ENCODE assay signal across 18 cellular contexts in the genomic region with DNA sequence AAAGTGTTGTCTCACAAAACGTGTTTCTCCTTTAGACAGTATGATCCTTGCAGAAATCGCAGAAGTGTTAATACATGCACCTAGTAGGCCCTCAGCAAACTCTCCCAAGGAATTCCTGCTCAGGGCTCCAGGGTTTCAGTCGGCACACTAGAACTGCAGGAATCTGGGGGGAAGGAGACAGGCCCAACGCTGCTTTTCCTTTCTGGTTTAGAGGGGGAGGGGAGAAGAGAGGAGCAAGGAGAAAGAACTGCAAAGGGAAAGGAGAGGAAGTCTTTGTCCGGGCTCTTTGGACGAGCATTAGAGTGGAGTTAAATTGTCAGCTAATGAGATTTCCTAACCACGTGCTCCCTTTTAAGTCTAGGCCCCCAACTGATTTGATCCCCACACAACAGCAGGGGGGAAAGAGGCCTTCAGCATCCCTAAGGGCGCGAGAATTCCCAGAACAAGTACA.
DNase-seq lines count a peak whose midpoint lies in the region; ATAC-seq and TF ChIP-seq lines count a peak whose summit lies in the region.
"Had no signal": no experiment of that assay in that cellular context is flagged by ENCODE, and none has a peak within 500 bp of the region (broad histone marks: within the 10 kb centered on the region; RNA-seq: fewer than 3 reads in every experiment).

No MANE protein-coding gene starts in this region.

- H3K27me3 ChIP-seq in upper lobe of right lung (peaks cover 37% of the 10 kb centered on the region), ascending aorta (no peaks in the 10 kb centered on the region)

- no peak overlapping the region for H3K27ac ChIP-seq in upper lobe of right lung
- no peak overlapping the region for H3K27ac ChIP-seq in ascending aorta
- H3K27ac ChIP-seq: A549, psoas muscle had no signal

- peaks cover 14% of the 10 kb centered on the region for H3K4me1 ChIP-seq in upper lobe of right lung
- H3K4me1 ChIP-seq in ascending aorta: peaks cover 0 to 3% of the 10 kb centered on the region in 2 donors

- no peaks in the 10 kb centered on the region for H3K9me3 Mint-ChIP-seq in activated naive CD4-positive, alpha-beta T cell treated with anti-CD3 and anti-CD28 coated beads, Interleukin-2, amount 50 U/mL, for 24 hours
- no peaks in the 10 kb centered on the region for H3K9me3 Mint-ChIP-seq in activated naive CD4-positive, alpha-beta T cell treated with anti-CD3 and anti-CD28 coated beads, Interleukin-2, amount 50 U/mL, for 72 hours
- H3K9me3 Mint-ChIP-seq in activated T-helper 1 cell treated with anti-CD3 and anti-CD28 coated beads, Interleukin-12 subunit alpha, Interleukin-12 subunit beta, Interleukin-2, Interleukin-4 antibody, amounts not matched to agents 30 ng/mL and 10 ng/mL and 1 ng/mL, durations not matched to agents 14 hours and 24 hours and 36 hours: no peaks in the 10 kb centered on the region
- no peaks in the 10 kb centered on the region for H3K9me3 Mint-ChIP-seq in activated CD4-positive, alpha-beta memory T cell treated with anti-CD3 and anti-CD28 coated beads for 36 hours
- H3K9me3 Mint-ChIP-seq in activated T-cell treated with anti-CD3 and anti-CD28 coated beads, Interleukin-2, amount 50 U/mL, for 24 hours: no peaks in the 10 kb centered on the region
- H3K9me3 Mint-ChIP-seq: activated naive CD8-positive, alpha-beta T cell treated with anti-CD3 and anti-CD28 coated beads, Interleukin-2, amount 50 U/mL, for 24 hours; T-helper 2 cell treated with Interferon-gamma antibody and Interleukin-4, amounts not matched to agents 5 μg/mL and 100 μg/mL, for 36 hours had no signal

- H3K36me3 ChIP-seq in upper lobe of right lung: no peaks in the 10 kb centered on the region
- H3K36me3 ChIP-seq in ascending aorta: no peaks in the 10 kb centered on the region

- H3K27ac Mint-ChIP-seq in activated naive CD4-positive, alpha-beta T cell treated with anti-CD3 and anti-CD28 coated beads, Interleukin-2, amount 50 U/mL, for 24 hours: peak overlapping the region; percentile 84
- no peak overlapping the region for H3K27ac Mint-ChIP-seq in activated naive CD4-positive, alpha-beta T cell treated with anti-CD3 and anti-CD28 coated beads, Interleukin-2, amount 50 U/mL, for 72 hours
- no peak overlapping the region for H3K27ac Mint-ChIP-seq in activated T-helper 1 cell treated with anti-CD3 and anti-CD28 coated beads, Interleukin-12 subunit alpha, Interleukin-12 subunit beta, Interleukin-2, Interleukin-4 antibody, amounts not matched to agents 30 ng/mL and 10 ng/mL and 1 ng/mL, durations not matched to agents 14 hours and 24 hours and 36 hours
- H3K27ac Mint-ChIP-seq in activated CD4-positive, alpha-beta memory T cell treated with anti-CD3 and anti-CD28 coated beads for 36 hours: no peak overlapping the region
- H3K27ac Mint-ChIP-seq in activated T-cell treated with anti-CD3 and anti-CD28 coated beads, Interleukin-2, amount 50 U/mL, for 24 hours: no peak overlapping the region
- H3K27ac Mint-ChIP-seq: activated naive CD8-positive, alpha-beta T cell treated with anti-CD3 and anti-CD28 coated beads, Interleukin-2, amount 50 U/mL, for 24 hours; T-helper 2 cell treated with Interferon-gamma antibody and Interleukin-4, amounts not matched to agents 5 μg/mL and 100 μg/mL, for 36 hours had no signal

- intact Hi-C loops in activated T-helper 1 cell treated with anti-CD3 and anti-CD28 coated beads, Interleukin-12 subunit alpha, Interleukin-12 subunit beta, Interleukin-2, Interleukin-4 antibody, amounts not matched to agents 30 ng/mL and 10 ng/mL and 1 ng/mL, durations not matched to agents 14 hours and 24 hours and 36 hours (cut with micrococcal nuclease): loop anchor here (2.0 to 10.0 kb wide), 4 partner anchors 108 to 841 kb away; partner anchors contain the start of genes KRTAP21-3 and MIS18A
- intact Hi-C loops in upper lobe of right lung (cut with DNase I) (no loop called here), ascending aorta (cut with DNase I) (no loop called here)
- intact Hi-C loops in activated CD4-positive, alpha-beta memory T cell treated with anti-CD3 and anti-CD28 coated beads for 36 hours (cut with micrococcal nuclease): loop anchor here (5.0 kb wide), 2 partner anchors 177 to 373 kb away; partner anchors contain the start of gene SCAF4

- peak overlapping the region; percentile 23 for H3K4me3 Mint-ChIP-seq in activated naive CD4-positive, alpha-beta T cell treated with anti-CD3 and anti-CD28 coated beads, Interleukin-2, amount 50 U/mL, for 24 hours
- peak overlapping the region; percentile 19 for H3K4me3 Mint-ChIP-seq in activated T-helper 1 cell treated with anti-CD3 and anti-CD28 coated beads, Interleukin-12 subunit alpha, Interleukin-12 subunit beta, Interleukin-2, Interleukin-4 antibody, amounts not matched to agents 30 ng/mL and 10 ng/mL and 1 ng/mL, durations not matched to agents 14 hours and 24 hours and 36 hours
- H3K4me3 Mint-ChIP-seq in activated CD4-positive, alpha-beta memory T cell treated with anti-CD3 and anti-CD28 coated beads for 36 hours: no peak overlapping the region
- H3K4me3 Mint-ChIP-seq in activated T-cell treated with anti-CD3 and anti-CD28 coated beads, Interleukin-2, amount 50 U/mL, for 24 hours: no peak overlapping the region
- H3K4me3 Mint-ChIP-seq: activated naive CD8-positive, alpha-beta T cell treated with anti-CD3 and anti-CD28 coated beads, Interleukin-2, amount 50 U/mL, for 24 hours; T-helper 2 cell treated with Interferon-gamma antibody and Interleukin-4, amounts not matched to agents 5 μg/mL and 100 μg/mL, for 36 hours had no signal

- H3K4me3 ChIP-seq in upper lobe of right lung: no peak overlapping the region
- no peak overlapping the region for H3K4me3 ChIP-seq in ascending aorta
- H3K4me3 ChIP-seq: A549, psoas muscle had no signal

- peaks cover 4% of the 10 kb centered on the region for H3K27me3 Mint-ChIP-seq in activated naive CD4-positive, alpha-beta T cell treated with anti-CD3 and anti-CD28 coated beads, Interleukin-2, amount 50 U/mL, for 24 hours
- peaks cover 55% of the 10 kb centered on the region for H3K27me3 Mint-ChIP-seq in activated T-helper 1 cell treated with anti-CD3 and anti-CD28 coated beads, Interleukin-12 subunit alpha, Interleukin-12 subunit beta, Interleukin-2, Interleukin-4 antibody, amounts not matched to agents 30 ng/mL and 10 ng/mL and 1 ng/mL, durations not matched to agents 14 hours and 24 hours and 36 hours (ENCODE audit: insufficient read depth)
- peaks cover 22% of the 10 kb centered on the region for H3K27me3 Mint-ChIP-seq in activated CD4-positive, alpha-beta memory T cell treated with anti-CD3 and anti-CD28 coated beads for 36 hours
- peaks cover 43% of the 10 kb centered on the region for H3K27me3 Mint-ChIP-seq in activated T-cell treated with anti-CD3 and anti-CD28 coated beads, Interleukin-2, amount 50 U/mL, for 24 hours

- no peak for TF ChIP-seq CTCF in upper lobe of right lung (IDR thresholded peaks at IDR 0.05)
- TF ChIP-seq CTCF in ascending aorta (IDR thresholded peaks at IDR 0.05): no peak

- H3K36me3 Mint-ChIP-seq in activated naive CD4-positive, alpha-beta T cell treated with anti-CD3 and anti-CD28 coated beads, Interleukin-2, amount 50 U/mL, for 24 hours: peaks cover 1% of the 10 kb centered on the region
- H3K36me3 Mint-ChIP-seq in activated naive CD4-positive, alpha-beta T cell treated with anti-CD3 and anti-CD28 coated beads, Interleukin-2, amount 50 U/mL, for 72 hours: peaks cover 0 to 22% of the 10 kb centered on the region in 2 donors
- H3K36me3 Mint-ChIP-seq in activated T-helper 1 cell treated with anti-CD3 and anti-CD28 coated beads, Interleukin-12 subunit alpha, Interleukin-12 subunit beta, Interleukin-2, Interleukin-4 antibody, amounts not matched to agents 30 ng/mL and 10 ng/mL and 1 ng/mL, durations not matched to agents 14 hours and 24 hours and 36 hours (ENCODE audit: low read depth): peaks cover 14% of the 10 kb centered on the region
- no peaks in the 10 kb centered on the region for H3K36me3 Mint-ChIP-seq in activated CD4-positive, alpha-beta memory T cell treated with anti-CD3 and anti-CD28 coated beads for 36 hours
- H3K36me3 Mint-ChIP-seq in activated T-cell treated with anti-CD3 and anti-CD28 coated beads, Interleukin-2, amount 50 U/mL, for 24 hours (ENCODE audit: low read depth): peaks cover 9% of the 10 kb centered on the region

- no peak for ATAC-seq in activated naive CD4-positive, alpha-beta T cell treated with anti-CD3 and anti-CD28 coated beads, Interleukin-2, amount 50 U/mL, for 72 hours
- no peak for ATAC-seq in upper lobe of right lung
- ATAC-seq: A549; activated naive CD8-positive, alpha-beta T cell treated with anti-CD3 and anti-CD28 coated beads, Interleukin-2, amount 50 U/mL, for 24 hours; left cardiac atrium; psoas muscle had no signal

- no peak for DNase-seq in activated naive CD4-positive, alpha-beta T cell treated with anti-CD3 and anti-CD28 coated beads, Interleukin-2, amount 50 U/mL, for 72 hours (ENCODE audit: low spot score in 2 of 2)
- no peak for DNase-seq in activated T-helper 1 cell treated with anti-CD3 and anti-CD28 coated beads, Interleukin-12 subunit alpha, Interleukin-12 subunit beta, Interleukin-2, Interleukin-4 antibody, amounts not matched to agents 30 ng/mL and 10 ng/mL and 1 ng/mL, durations not matched to agents 14 hours and 24 hours and 36 hours (ENCODE audit: low spot score)
- DNase-seq in islet precursor cell: peak; percentile 79
- DNase-seq in upper lobe of right lung: peak; percentile 1
- DNase-seq in activated CD4-positive, alpha-beta memory T cell treated with anti-CD3 and anti-CD28 coated beads for 36 hours: no peak
- DNase-seq in ascending aorta (ENCODE audit: low spot score in 2 of 2): no peak
- no peak for DNase-seq in activated T-cell treated with anti-CD3 and anti-CD28 coated beads, Interleukin-2, amount 50 U/mL, for 24 hours
- DNase-seq: activated CD4-positive, CD25-positive, alpha-beta regulatory T cell treated with anti-CD3 and anti-CD28 coated beads, Interleukin-2, amount 50 U/mL, for 72 hours; activated CD8-positive, alpha-beta memory T cell treated with anti-CD3 and anti-CD28 coated beads, Interleukin-2, amount 50 U/mL, for 4 hours; activated naive CD8-positive, alpha-beta T cell treated with anti-CD3 and anti-CD28 coated beads, Interleukin-2, amount 50 U/mL, for 24 hours; left cardiac atrium; NCI-H2029; psoas muscle; SHP77 treated with DMSO at 0.1 percent for 48 hours; stimulated activated CD4-positive, alpha-beta T cell treated with anti-CD3 and anti-CD28 coated beads, Interleukin-15, amount 100 ng/mL, for 24 hours had no signal

- peaks cover 51% of the 10 kb centered on the region for H3K4me1 Mint-ChIP-seq in activated naive CD4-positive, alpha-beta T cell treated with anti-CD3 and anti-CD28 coated beads, Interleukin-2, amount 50 U/mL, for 24 hours
- peaks cover 64% of the 10 kb centered on the region for H3K4me1 Mint-ChIP-seq in activated T-helper 1 cell treated with anti-CD3 and anti-CD28 coated beads, Interleukin-12 subunit alpha, Interleukin-12 subunit beta, Interleukin-2, Interleukin-4 antibody, amounts not matched to agents 30 ng/mL and 10 ng/mL and 1 ng/mL, durations not matched to agents 14 hours and 24 hours and 36 hours (ENCODE audit: low read depth)
- H3K4me1 Mint-ChIP-seq in activated CD4-positive, alpha-beta memory T cell treated with anti-CD3 and anti-CD28 coated beads for 36 hours (ENCODE audit: low read depth): peaks cover 35% of the 10 kb centered on the region
- peaks cover 63% of the 10 kb centered on the region for H3K4me1 Mint-ChIP-seq in activated T-cell treated with anti-CD3 and anti-CD28 coated beads, Interleukin-2, amount 50 U/mL, for 24 hours (ENCODE audit: low read depth)

- CTCF ChIA-PET in activated CD4-positive, alpha-beta memory T cell treated with anti-CD3 and anti-CD28 coated beads for 36 hours (lab: Charles Lee): no interaction called here

- POLR2A ChIA-PET in activated CD4-positive, alpha-beta memory T cell treated with anti-CD3 and anti-CD28 coated beads for 36 hours (lab: Charles Lee): interaction anchor here (1.0 kb wide), 1 partner anchor 229 kb away, joined by 3 read pairs; no protein-coding TSS in a partner anchor

- no peaks in the 10 kb centered on the region for H3K9me3 ChIP-seq in upper lobe of right lung
- H3K9me3 ChIP-seq in ascending aorta: no peaks in the 10 kb centered on the region
- H3K9me3 ChIP-seq: A549, psoas muscle had no signal

Comparison
In these comparisons a context has a peak if more than half of its experiments do, and no peak if none do; other contexts are left out.
1. H3K4me3 Mint-ChIP-seq: peak in activated naive CD4-positive, alpha-beta T cell treated with anti-CD3 and anti-CD28 coated beads, Interleukin-2, amount 50 U/mL, for 24 hours (single experiment) and activated T-helper 1 cell treated with anti-CD3 and anti-CD28 coated beads, Interleukin-12 subunit alpha, Interleukin-12 subunit beta, Interleukin-2, Interleukin-4 antibody, amounts not matched to agents 30 ng/mL and 10 ng/mL and 1 ng/mL, durations not matched to agents 14 hours and 24 hours and 36 hours (single experiment); none in activated CD4-positive, alpha-beta memory T cell treated with anti-CD3 and anti-CD28 coated beads for 36 hours (single experiment) and activated T-cell treated with anti-CD3 and anti-CD28 coated beads, Interleukin-2, amount 50 U/mL, for 24 hours (single experiment).
2. DNase-seq: peak in islet precursor cell (single experiment) and upper lobe of right lung (single experiment); none in activated naive CD4-positive, alpha-beta T cell treated with anti-CD3 and anti-CD28 coated beads, Interleukin-2, amount 50 U/mL, for 72 hours (0 of 2), activated T-helper 1 cell treated with anti-CD3 and anti-CD28 coated beads, Interleukin-12 subunit alpha, Interleukin-12 subunit beta, Interleukin-2, Interleukin-4 antibody, amounts not matched to agents 30 ng/mL and 10 ng/mL and 1 ng/mL, durations not matched to agents 14 hours and 24 hours and 36 hours (single experiment), activated CD4-positive, alpha-beta memory T cell treated with anti-CD3 and anti-CD28 coated beads for 36 hours (single experiment), ascending aorta (0 of 2) and activated T-cell treated with anti-CD3 and anti-CD28 coated beads, Interleukin-2, amount 50 U/mL, for 24 hours (single experiment).
3. intact Hi-C loops: an anchor here in activated T-helper 1 cell treated with anti-CD3 and anti-CD28 coated beads, Interleukin-12 subunit alpha, Interleukin-12 subunit beta, Interleukin-2, Interleukin-4 antibody, amounts not matched to agents 30 ng/mL and 10 ng/mL and 1 ng/mL, durations not matched to agents 14 hours and 24 hours and 36 hours (2.0 to 10.0 kb wide) and activated CD4-positive, alpha-beta memory T cell treated with anti-CD3 and anti-CD28 coated beads for 36 hours (5.0 kb wide); none called in upper lobe of right lung and ascending aorta.